ENCODE assay signal across 14 cellular contexts in genomic region chr20:44614525-44614924, GRCh38. TPM values are rescaled to one million over a fixed set of nuclear protein-coding genes. Genes with fewer than 3 reads are reported as not detected.
DNase-seq lines count a peak whose midpoint lies in the region; ATAC-seq and TF ChIP-seq lines count a peak whose summit lies in the region.
"Had no signal": no experiment of that assay in that cellular context is flagged by ENCODE, and none has a peak within 500 bp of the region (broad histone marks: within the 10 kb centered on the region; RNA-seq: fewer than 3 reads in every experiment).

No MANE protein-coding gene starts in this region.

- H3K9me3 ChIP-seq in OCI-LY7 (ENCODE audit: low read length) = no peaks in the 10 kb centered on the region

- H3K4me3 ChIP-seq in OCI-LY7 (ENCODE audit: low read depth, low read length, poor library complexity, severe bottlenecking) = no peak overlapping the region
- H3K4me3 ChIP-seq: GM12878 had no signal

- DNase-seq in OCI-LY7 (ENCODE audit: low spot score) (no peak), cerebellar cortex (ENCODE audit: low spot score) (peak; percentile 21), midbrain (lab: John Stamatoyannopoulos, UW) (peak; percentile 39), substantia nigra (lab: John Stamatoyannopoulos, UW) (peak in 36 of 49 donors; percentile 14 to 65 (median 37)), epidermal melanocyte (ENCODE audit: insufficient read length, low spot score) (no peak), putamen (ENCODE audit: low spot score) (no peak)
- DNase-seq: activated effector memory CD4-positive, alpha-beta T cell treated with Interleukin-2 at 50 U/mL for 16 hours; DMS153; MM.1S; NCI-H510A had no signal

- peaks cover 81% of the 10 kb centered on the region for H3K36me3 ChIP-seq in OCI-LY7 (ENCODE audit: insufficient read depth, low read length)

- H3K27ac ChIP-seq in OCI-LY7 (ENCODE audit: low read depth, low read length, poor library complexity, severe bottlenecking) (peak overlapping the region; percentile 93), substantia nigra (ENCODE audit: low read depth, low read length, poor library complexity, severe bottlenecking) (peak overlapping the region; percentile 95)
- H3K27ac ChIP-seq: HL-60 had no signal

- BruUV-seq in OCI-LY7 (replicated peaks; lab: Mats Ljungman, UMichigan) = no TSS peak

- ATAC-seq in HG03045 (IDR thresholded peaks at IDR 0.05; ENCODE audit: unreplicated experiment) (no peak), GM19455 (IDR thresholded peaks at IDR 0.05; ENCODE audit: unreplicated experiment) (no peak)

- CTCF ChIA-PET in OCI-LY7 (lab: Charles Lee; ENCODE audit: unreplicated experiment) = interaction anchor here (1.1 kb wide), 1 partner anchor 34 kb away, joined by 4 read pairs; no protein-coding TSS in a partner anchor

- peaks cover 85% of the 10 kb centered on the region for H3K4me1 ChIP-seq in OCI-LY7 (ENCODE audit: insufficient read depth, low read length, poor library complexity, severe bottlenecking)

- peaks cover 22% of the 10 kb centered on the region; the same call in 1 of the 2 replicates for H3K79me2 ChIP-seq in OCI-LY7 (ENCODE audit: insufficient read depth, low read depth, low read length)

- TF ChIP-seq CTCF in OCI-LY7 (conservative IDR thresholded peaks at IDR 0.05; ENCODE audit: low read length) = no peak

- no peaks in the 10 kb centered on the region for H4K20me1 ChIP-seq in OCI-LY7 (ENCODE audit: insufficient read depth, low read length)

- H2AFZ ChIP-seq in OCI-LY7 (ENCODE audit: low read length) = no peak overlapping the region

- intact Hi-C loops in OCI-LY7 (cut with micrococcal nuclease; ENCODE audit: unreplicated experiment) = no loop called here

- POLR2A ChIA-PET in OCI-LY7 (lab: Charles Lee) = interaction anchor here (0.6 to 1.1 kb wide), 2 partner anchors 31 kb away, joined by 3 read pairs; no protein-coding TSS in a partner anchor

- H3K9me2 ChIP-seq in OCI-LY7 (ENCODE audit: insufficient read depth, low read length) = no peaks in the 10 kb centered on the region

- peak overlapping the region; percentile 14; the same call in 1 of the 2 replicates for H3K4me2 ChIP-seq in OCI-LY7 (ENCODE audit: low read length)

RNA-seq across cellular contexts. Expression of gene PKIG, which starts 32.1 kb away (rescaled TPM):
- total RNA-seq in OCI-LY7 (2014; rRNA removed; shearing (Covaris generic)) = 37.2 and 46.9 TPM in 2 replicates
- total RNA-seq in OCI-LY7 (2022) = 31.7 and 34.9 TPM in 2 replicates

RNA-seq across cellular contexts. Expression of gene ADA, which starts 37.0 kb away (rescaled TPM):
- 67.0 and 78.2 TPM in 2 replicates for total RNA-seq in OCI-LY7 (2014; rRNA removed; shearing (Covaris generic))
- total RNA-seq in OCI-LY7 (2022) = 142 and 158 TPM in 2 replicates

Comparison
In these comparisons a context has a peak if more than half of its experiments do, and no peak if none do; other contexts are left out.
1. DNase-seq: peak in cerebellar cortex (single experiment), midbrain (single experiment) and substantia nigra (36 of 49); none in OCI-LY7 (single experiment), epidermal melanocyte (single experiment) and putamen (single experiment).